In the genomic region with DNA sequence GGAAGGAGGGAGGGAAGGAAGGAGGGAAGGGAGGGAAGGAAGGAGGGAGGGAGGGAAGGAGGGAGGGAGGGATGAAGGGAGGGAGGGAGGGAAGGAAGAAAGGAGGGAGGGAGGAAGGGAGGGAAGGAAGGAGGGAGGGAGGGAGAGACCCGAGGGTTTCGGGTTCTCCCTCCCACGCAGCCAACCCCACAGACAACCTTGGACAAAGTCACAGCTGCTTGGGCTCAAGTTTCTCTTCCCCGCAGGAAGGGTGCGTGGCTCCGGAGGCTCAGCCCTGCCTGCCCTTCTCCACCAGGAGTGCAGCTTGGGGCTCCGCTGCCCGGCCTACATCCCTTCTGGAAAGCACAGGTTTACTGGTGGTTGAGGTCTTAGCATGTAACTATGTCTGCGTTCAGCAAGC, we compare ENCODE assay signal across 14 cellular contexts.
"Had no signal": no experiment of that assay in that cellular context is flagged by ENCODE, and none has a peak within 500 bp of the region (broad histone marks: within the 10 kb centered on the region; RNA-seq: fewer than 3 reads in every experiment).

No MANE protein-coding gene starts in this region.

- ATAC-seq: activated CD4-positive, CD25-positive, alpha-beta regulatory T cell treated with anti-CD3 and anti-CD28 coated beads, Interleukin-2, amount 50 U/mL, for 24 hours; activated naive CD4-positive, alpha-beta T cell treated with anti-CD3 and anti-CD28 coated beads, Interleukin-2, amount 50 U/mL, for 72 hours had no signal

- H3K9me3 ChIP-seq: neutrophil, right atrium auricular region, tibial artery had no signal

- H3K36me3 Mint-ChIP-seq: activated naive CD4-positive, alpha-beta T cell treated with anti-CD3 and anti-CD28 coated beads, Interleukin-2, amount 50 U/mL, for 72 hours had no signal

- H3K27me3 ChIP-seq: right atrium auricular region, tibial artery had no signal

- H3K27me3 Mint-ChIP-seq: activated T-cell treated with anti-CD3 and anti-CD28 coated beads, Interleukin-2, amount 50 U/mL, for 24 hours had no signal

- H3K9me3 Mint-ChIP-seq: activated naive CD4-positive, alpha-beta T cell treated with anti-CD3 and anti-CD28 coated beads, Interleukin-2, amount 50 U/mL, for 72 hours; activated T-cell treated with anti-CD3 and anti-CD28 coated beads, Interleukin-2, amount 50 U/mL, for 24 hours had no signal

- H3K27ac ChIP-seq: brain microvascular endothelial cell, neutrophil, right atrium auricular region, tibial artery had no signal

- H3K4me3 Mint-ChIP-seq: activated T-cell treated with anti-CD3 and anti-CD28 coated beads, Interleukin-2, amount 50 U/mL, for 24 hours had no signal

- H3K36me3 ChIP-seq: brain microvascular endothelial cell, neutrophil had no signal

- DNase-seq: activated effector memory CD4-positive, alpha-beta T cell treated with anti-CD3 and anti-CD28 coated beads, Interleukin-2, amount 50 U/mL, for 16 hours; activated T-cell treated with anti-CD3 and anti-CD28 coated beads, Interleukin-2, amount 50 U/mL, for 24 hours; amygdala; brain microvascular endothelial cell; effector memory CD4-positive, alpha-beta T cell; hypothalamus; mesendoderm; small intestine; T-helper 2 cell; tibial artery had no signal

- FAIRE-seq: small intestine had no signal

- H3K4me3 ChIP-seq: right atrium auricular region, tibial artery had no signal

- H3K27ac Mint-ChIP-seq: activated naive CD4-positive, alpha-beta T cell treated with anti-CD3 and anti-CD28 coated beads, Interleukin-2, amount 50 U/mL, for 72 hours had no signal
